Comparison of ENCODE assay signal across 8 cellular contexts in the genomic region with DNA sequence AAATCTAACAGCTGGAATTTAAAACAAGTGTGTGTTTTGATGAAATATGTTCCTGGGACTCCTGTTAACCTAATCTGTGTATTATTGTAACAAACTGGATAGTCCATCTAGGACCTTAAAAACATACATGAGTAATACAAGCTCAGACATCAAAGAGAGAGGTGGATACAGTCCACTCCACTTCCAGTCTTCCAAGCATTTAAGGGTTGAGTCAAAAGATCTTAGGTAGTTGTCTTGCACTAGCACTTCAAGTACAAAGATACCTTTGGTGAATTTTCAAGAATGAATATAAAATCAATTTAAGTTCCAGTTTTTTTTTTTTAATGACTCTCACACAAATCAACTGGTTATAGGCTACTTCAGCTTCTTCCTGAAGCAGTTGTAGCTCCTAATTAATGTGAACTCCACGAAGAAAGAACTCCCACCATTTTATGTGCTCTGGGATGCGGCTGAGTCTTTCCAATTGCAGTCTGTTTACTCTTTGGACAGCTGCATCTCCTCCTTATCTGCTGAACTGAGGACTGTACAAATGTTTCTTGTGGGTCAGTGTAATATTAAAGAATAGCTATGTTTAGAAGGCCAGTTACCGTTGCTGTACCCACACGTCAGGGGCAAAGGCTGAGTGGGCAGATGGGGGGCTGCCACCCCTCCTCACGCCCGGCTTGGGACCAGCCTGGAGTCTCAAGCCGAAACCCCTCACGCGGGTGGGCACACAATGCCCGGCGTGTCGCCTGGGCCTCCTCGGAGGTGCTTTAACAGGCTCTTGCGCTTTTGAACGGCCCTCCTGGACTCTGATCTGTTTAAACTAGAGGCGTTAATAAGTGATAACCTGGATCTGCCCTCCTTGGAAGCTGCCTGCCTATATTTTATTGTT. TPM values are rescaled to one million over a fixed set of nuclear protein-coding genes. Genes with fewer than 3 reads are reported as not detected.
A peak's percentile ranks its signal among the peaks of the same experiment; 100 is the strongest.
DNase-seq lines count a peak whose midpoint lies in the region; ATAC-seq lines count a peak whose summit lies in the region.

No MANE protein-coding gene starts in this region.

- H3K4me1 ChIP-seq in CD4-positive, CD25-positive, alpha-beta regulatory T cell (ENCODE audit: control insufficient read depth, insufficient read depth, low read length, poor library complexity, severe bottlenecking): peaks cover 50% of the 10 kb centered on the region
- peaks cover 28% of the 10 kb centered on the region for H3K4me1 ChIP-seq in HUES48 (ENCODE audit: control insufficient read depth, insufficient read depth, low read length)

- H3K4me3 Mint-ChIP-seq in CD4-positive, CD25-positive, alpha-beta regulatory T cell: peak overlapping the region in 3 of 4 donors; percentile 59 to 69 (median 67)
- H3K4me3 Mint-ChIP-seq in immature natural killer cell: peak overlapping the region in 3 of 5 donors; percentile 33 to 42 (median 35)

- peaks cover 0 to 16% (median 2%) of the 10 kb centered on the region in 7 donors for H3K9me3 Mint-ChIP-seq in CD4-positive, CD25-positive, alpha-beta regulatory T cell
- H3K9me3 Mint-ChIP-seq in immature natural killer cell: peaks cover 0 to 10% (median 3%) of the 10 kb centered on the region in 6 donors

- peaks cover 71% of the 10 kb centered on the region for H3K27me3 Mint-ChIP-seq in CD4-positive, CD25-positive, alpha-beta regulatory T cell
- peaks cover 49 to 70% (median 62%) of the 10 kb centered on the region in 3 donors for H3K27me3 Mint-ChIP-seq in immature natural killer cell (ENCODE audit: low read depth in 3 of 3)

- peaks cover 69% of the 10 kb centered on the region for H3K27me3 ChIP-seq in CD4-positive, CD25-positive, alpha-beta regulatory T cell (ENCODE audit: control insufficient read depth, insufficient read depth, low read length)
- no peaks in the 10 kb centered on the region for H3K27me3 ChIP-seq in HUES48 (ENCODE audit: control insufficient read depth, insufficient read depth, low read length)

- H3K9ac ChIP-seq in HUES48 (ENCODE audit: low read depth, low read length): peak overlapping the region; percentile 95

- H3K9me3 ChIP-seq in CD4-positive, CD25-positive, alpha-beta regulatory T cell (ENCODE audit: control insufficient read depth in 2 of 2, low read length in 2 of 2): peaks cover 15% of the 10 kb centered on the region in 2 experiments
- H3K9me3 ChIP-seq in HUES48 (ENCODE audit: control insufficient read depth, insufficient read depth, low read length): no peaks in the 10 kb centered on the region

- H3K36me3 ChIP-seq in CD4-positive, CD25-positive, alpha-beta regulatory T cell (ENCODE audit: control insufficient read depth, insufficient read depth, low read length): no peaks in the 10 kb centered on the region
- no peaks in the 10 kb centered on the region for H3K36me3 ChIP-seq in HUES48 (ENCODE audit: control insufficient read depth, insufficient read depth, low read length)

- no peak for DNase-seq in CD4-positive, CD25-positive, alpha-beta regulatory T cell
- peak; percentile 81 for DNase-seq in SW480 (ENCODE audit: low spot score)
- DNase-seq in immature natural killer cell: no peak
- DNase-seq in SKM-1 (lab: John Stamatoyannopoulos, UW; ENCODE audit: unreplicated experiment): no peak
- no peak for DNase-seq in GDM1 (lab: John Stamatoyannopoulos, UW)
- no peak for DNase-seq in Right ventricle myocardium superior

- H3K4me1 Mint-ChIP-seq in CD4-positive, CD25-positive, alpha-beta regulatory T cell: peaks cover 18 to 34% (median 25%) of the 10 kb centered on the region in 4 donors
- H3K4me1 Mint-ChIP-seq in immature natural killer cell: peaks cover 28 to 45% of the 10 kb centered on the region in 2 donors

- H3K36me3 Mint-ChIP-seq in CD4-positive, CD25-positive, alpha-beta regulatory T cell: no peaks in the 10 kb centered on the region
- H3K36me3 Mint-ChIP-seq in immature natural killer cell: peaks cover 0 to 4% (median 0%) of the 10 kb centered on the region in 3 donors

- peak overlapping the region in 1 of 3 donors; percentile 63 for H3K27ac Mint-ChIP-seq in CD4-positive, CD25-positive, alpha-beta regulatory T cell
- peak overlapping the region in 1 of 6 donors; percentile 3 for H3K27ac Mint-ChIP-seq in immature natural killer cell

- H3K27ac ChIP-seq in CD4-positive, CD25-positive, alpha-beta regulatory T cell (ENCODE audit: insufficient read depth, low read length, poor library complexity, severe bottlenecking): no peak overlapping the region
- peak overlapping the region; percentile 100 for H3K27ac ChIP-seq in HUES48 (ENCODE audit: low read depth, low read length)

- intact Hi-C loops in Right ventricle myocardium superior (cut with DNase I): no loop called here

- no peak overlapping the region for H3K4me3 ChIP-seq in CD4-positive, CD25-positive, alpha-beta regulatory T cell (ENCODE audit: low read depth, low read length)
- peak overlapping the region; percentile 95 for H3K4me3 ChIP-seq in HUES48 (ENCODE audit: low read depth, low read length)

- ATAC-seq in CD4-positive, CD25-positive, alpha-beta regulatory T cell (ENCODE audit: low read depth in 2 of 2): no peak
- ATAC-seq in HG02571 (IDR thresholded peaks at IDR 0.05; ENCODE audit: unreplicated experiment) (no peak), Right ventricle myocardium superior (ENCODE audit: poor library complexity) (no peak)

RNA-seq across cellular contexts. Expression of a gene that starts 2.9 kb away (rescaled TPM):
- 1.7 TPM for total RNA-seq in CD4-positive, CD25-positive, alpha-beta regulatory T cell
- polyA plus RNA-seq in CD4-positive, CD25-positive, alpha-beta regulatory T cell: not detected
- under 1 TPM in 1 of 3 donors, not detected in 2; 0.76 TPM for polyA plus RNA-seq in immature natural killer cell
- total RNA-seq in Right ventricle myocardium superior: not detected

RNA-seq across cellular contexts. Expression of a gene that starts 58.6 kb away (rescaled TPM):
- 292 TPM for total RNA-seq in CD4-positive, CD25-positive, alpha-beta regulatory T cell
- 10 to 100 TPM; 32.6 to 71.6 (median 51.0) TPM for polyA plus RNA-seq in CD4-positive, CD25-positive, alpha-beta regulatory T cell
- 10 to 100 TPM; 34.8 to 44.0 (median 40.6) TPM for polyA plus RNA-seq in immature natural killer cell
- total RNA-seq in Right ventricle myocardium superior: 25.0 TPM

Comparison
In these comparisons a context has a peak if more than half of its experiments do, and no peak if none do; other contexts are left out.
1. RNA of a gene that starts 58.6 kb away (total RNA-seq): 292 TPM in CD4-positive, CD25-positive, alpha-beta regulatory T cell (single experiment); 25.0 TPM in Right ventricle myocardium superior (single experiment); every median in the first group is over 10 times any median in the second.